In genomic region chr16:50584033-50584722, GRCh38 we compare ENCODE assay signal across 2 cellular contexts.
TF ChIP-seq lines count a peak whose summit lies in the region.

No MANE protein-coding gene starts in this region.

TF ChIP-seq in HepG2, 621 proteins besides CTCF, POLR2A, EP300 and RAD21 (continues in another document):
- 0 out of 2 replicates have a peak, but pooled peaks have one; percentile 24 for TF ChIP-seq ZZZ3 (CRISPR knock-in tag; IDR thresholded peaks at IDR 0.05; ENCODE audit: borderline replicate concordance)
- TF ChIP-seq MIXL1 (CRISPR knock-in tag; IDR thresholded peaks at IDR 0.05): no peak
- TF ChIP-seq, protein P1, sequence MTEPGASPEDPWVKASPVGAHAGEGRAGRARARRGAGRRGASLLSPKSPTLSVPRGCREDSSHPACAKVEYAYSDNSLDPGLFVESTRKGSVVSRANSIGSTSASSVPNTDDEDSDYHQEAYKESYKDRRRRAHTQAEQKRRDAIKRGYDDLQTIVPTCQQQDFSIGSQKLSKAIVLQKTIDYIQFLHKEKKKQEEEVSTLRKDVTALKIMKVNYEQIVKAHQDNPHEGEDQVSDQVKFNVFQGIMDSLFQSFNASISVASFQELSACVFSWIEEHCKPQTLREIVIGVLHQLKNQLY (CRISPR knock-in tag; IDR thresholded peaks at IDR 0.05): no peak
- peak; percentile 52; the same call in 1 of the 2 replicates for TF ChIP-seq KDM1A (CRISPR knock-in tag; IDR thresholded peaks at IDR 0.05)
- TF ChIP-seq, protein P2, sequence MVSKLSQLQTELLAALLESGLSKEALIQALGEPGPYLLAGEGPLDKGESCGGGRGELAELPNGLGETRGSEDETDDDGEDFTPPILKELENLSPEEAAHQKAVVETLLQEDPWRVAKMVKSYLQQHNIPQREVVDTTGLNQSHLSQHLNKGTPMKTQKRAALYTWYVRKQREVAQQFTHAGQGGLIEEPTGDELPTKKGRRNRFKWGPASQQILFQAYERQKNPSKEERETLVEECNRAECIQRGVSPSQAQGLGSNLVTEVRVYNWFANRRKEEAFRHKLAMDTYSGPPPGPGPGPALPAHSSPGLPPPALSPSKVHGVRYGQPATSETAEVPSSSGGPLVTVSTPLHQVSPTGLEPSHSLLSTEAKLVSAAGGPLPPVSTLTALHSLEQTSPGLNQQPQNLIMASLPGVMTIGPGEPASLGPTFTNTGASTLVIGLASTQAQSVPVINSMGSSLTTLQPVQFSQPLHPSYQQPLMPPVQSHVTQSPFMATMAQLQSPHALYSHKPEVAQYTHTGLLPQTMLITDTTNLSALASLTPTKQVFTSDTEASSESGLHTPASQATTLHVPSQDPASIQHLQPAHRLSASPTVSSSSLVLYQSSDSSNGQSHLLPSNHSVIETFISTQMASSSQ (IDR thresholded peaks at IDR 0.05; ENCODE audit: low read depth): no peak
- TF ChIP-seq, protein P2 (CRISPR knock-in tag; IDR thresholded peaks at IDR 0.05; ENCODE audit: borderline replicate concordance): no peak
- TF ChIP-seq U2AF2 (IDR thresholded peaks at IDR 0.05; ENCODE audit: low read depth, low read length): no peak
- TF ChIP-seq, protein P3, sequence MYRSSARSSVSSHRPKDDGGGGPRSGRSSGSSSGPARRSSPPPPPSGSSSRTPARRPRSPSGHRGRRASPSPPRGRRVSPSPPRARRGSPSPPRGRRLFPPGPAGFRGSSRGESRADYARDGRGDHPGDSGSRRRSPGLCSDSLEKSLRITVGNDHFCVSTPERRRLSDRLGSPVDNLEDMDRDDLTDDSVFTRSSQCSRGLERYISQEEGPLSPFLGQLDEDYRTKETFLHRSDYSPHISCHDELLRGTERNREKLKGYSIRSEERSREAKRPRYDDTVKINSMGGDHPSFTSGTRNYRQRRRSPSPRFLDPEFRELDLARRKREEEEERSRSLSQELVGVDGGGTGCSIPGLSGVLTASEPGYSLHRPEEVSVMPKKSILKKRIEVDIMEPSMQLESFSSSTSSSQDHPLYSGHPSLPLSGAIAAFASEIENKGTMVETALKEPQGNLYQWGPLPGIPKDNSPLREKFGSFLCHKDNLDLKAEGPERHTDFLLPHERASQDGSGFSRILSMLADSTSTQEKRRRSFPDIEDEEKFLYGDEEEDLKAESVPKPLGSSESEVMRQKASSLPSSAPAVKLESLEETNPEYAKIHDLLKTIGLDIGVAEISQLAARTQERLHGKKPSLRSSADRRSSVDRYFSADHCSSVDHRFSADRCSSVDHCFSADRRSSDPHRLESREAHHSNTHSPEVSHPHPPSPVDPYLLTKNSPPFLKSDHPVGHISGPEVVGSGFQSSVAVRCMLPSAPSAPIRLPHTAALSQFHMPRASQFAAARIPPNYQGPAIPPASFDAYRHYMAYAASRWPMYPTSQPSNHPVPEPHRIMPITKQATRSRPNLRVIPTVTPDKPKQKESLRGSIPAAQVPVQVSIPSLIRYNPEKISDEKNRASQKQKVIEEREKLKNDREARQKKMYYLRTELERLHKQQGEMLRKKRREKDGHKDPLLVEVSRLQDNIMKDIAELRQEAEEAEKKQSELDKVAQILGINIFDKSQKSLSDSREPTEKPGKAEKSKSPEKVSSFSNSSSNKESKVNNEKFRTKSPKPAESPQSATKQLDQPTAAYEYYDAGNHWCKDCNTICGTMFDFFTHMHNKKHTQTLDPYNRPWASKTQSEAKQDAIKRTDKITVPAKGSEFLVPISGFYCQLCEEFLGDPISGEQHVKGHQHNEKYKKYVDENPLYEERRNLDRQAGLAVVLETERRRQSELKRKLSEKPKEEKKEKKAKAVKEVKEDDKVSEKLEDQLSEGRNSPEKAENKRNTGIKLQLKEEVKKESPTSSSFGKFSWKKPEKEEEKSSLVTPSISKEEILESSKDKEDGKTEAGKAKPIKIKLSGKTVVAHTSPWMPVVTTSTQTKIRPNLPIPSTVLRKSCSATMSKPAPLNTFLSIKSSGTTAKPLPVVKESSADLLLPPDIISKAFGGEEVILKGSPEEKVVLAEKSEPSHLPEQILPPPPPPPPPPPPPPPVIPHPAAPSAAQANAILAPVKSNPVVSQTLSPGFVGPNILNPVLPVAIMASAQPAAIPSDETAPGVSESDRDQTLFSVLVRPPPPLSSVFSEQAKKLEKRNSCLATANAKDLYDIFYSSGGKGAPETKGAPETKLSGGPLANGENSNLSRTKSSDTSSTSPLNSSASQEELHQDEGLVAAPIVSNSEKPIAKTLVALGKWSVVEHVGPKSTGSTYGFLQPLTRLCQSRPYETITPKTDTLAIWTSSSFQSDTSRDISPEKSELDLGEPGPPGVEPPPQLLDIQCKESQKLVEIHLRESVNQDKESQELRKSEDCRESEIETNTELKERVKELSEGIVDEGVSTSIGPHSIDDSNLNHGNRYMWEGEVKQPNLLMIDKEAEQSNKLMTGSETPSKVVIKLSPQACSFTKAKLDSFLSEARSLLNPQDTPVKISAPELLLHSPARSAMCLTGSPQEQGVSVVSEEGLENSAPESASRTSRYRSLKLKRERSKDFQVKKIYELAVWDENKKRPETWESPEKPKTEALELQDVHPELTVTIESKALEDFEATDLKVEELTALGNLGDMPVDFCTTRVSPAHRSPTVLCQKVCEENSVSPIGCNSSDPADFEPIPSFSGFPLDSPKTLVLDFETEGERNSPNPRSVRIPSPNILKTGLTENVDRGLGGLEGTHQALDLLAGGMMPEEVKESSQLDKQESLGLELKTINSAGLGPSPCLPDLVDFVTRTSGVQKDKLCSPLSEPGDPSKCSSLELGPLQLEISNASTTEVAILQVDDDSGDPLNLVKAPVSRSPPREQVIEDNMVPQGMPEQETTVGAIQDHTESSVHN (CRISPR knock-in tag; IDR thresholded peaks at IDR 0.05): peak; percentile 71; the same call in 1 of the 2 replicates
- TF ChIP-seq MEIS2 (CRISPR knock-in tag; IDR thresholded peaks at IDR 0.05): no peak
- no peak for TF ChIP-seq NAIF1 (CRISPR knock-in tag; IDR thresholded peaks at IDR 0.05; ENCODE audit: borderline replicate concordance)
- no peak for TF ChIP-seq THAP11 (CRISPR knock-in tag; IDR thresholded peaks at IDR 0.05)

TF ChIP-seq in H1, 55 proteins besides CTCF, POLR2A, EP300 and RAD21:
- TF ChIP-seq E2F6 (IDR thresholded peaks at IDR 0.05) (no peak), KDM1A (IDR thresholded peaks at IDR 0.05; ENCODE audit: borderline replicate concordance, low read length) (peak; percentile 66; the same call in 1 of the 2 replicates)
